4 cellular contexts compared by ENCODE assay signal in the genomic region with DNA sequence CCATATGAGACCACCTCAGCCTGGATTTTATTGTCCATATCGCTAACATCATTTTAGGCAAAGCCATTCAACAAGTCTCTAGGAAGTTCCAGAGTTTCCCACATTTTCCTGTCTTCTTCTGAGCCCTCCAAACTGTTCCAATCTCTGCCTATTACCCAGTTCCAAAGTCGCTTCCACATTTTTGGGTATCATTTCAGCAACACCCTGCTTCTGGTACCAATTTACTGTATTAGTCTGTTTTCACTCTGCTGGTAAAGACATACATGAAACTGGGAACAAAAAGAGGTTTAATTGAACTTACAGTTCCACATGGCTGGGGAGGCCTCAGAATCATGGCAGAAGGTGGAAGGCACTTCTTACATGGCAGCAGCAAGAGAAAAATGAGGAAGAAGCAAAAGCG. TPM values are rescaled to one million over a fixed set of nuclear protein-coding genes. Genes with fewer than 3 reads are reported as not detected.
"Had no signal": no experiment of that assay in that cellular context is flagged by ENCODE, and none has a peak within 500 bp of the region (broad histone marks: within the 10 kb centered on the region; RNA-seq: fewer than 3 reads in every experiment).

No MANE protein-coding gene starts in this region.

RNA-seq across cellular contexts. Expression of gene BARX1, which starts 17.5 kb away (rescaled TPM):
- total RNA-seq: HepG2, HT-29, HT1080, IMR-90 had no signal
- polyA plus RNA-seq: HepG2, IMR-90 had no signal
